Comparison of ENCODE assay signal across 23 cellular contexts in genomic region chr7:35969055-35969454, GRCh38.
DNase-seq lines count a peak whose midpoint lies in the region; ATAC-seq and TF ChIP-seq lines count a peak whose summit lies in the region.
"Had no signal": no experiment of that assay in that cellular context is flagged by ENCODE, and none has a peak within 500 bp of the region (broad histone marks: within the 10 kb centered on the region; RNA-seq: fewer than 3 reads in every experiment).

No MANE protein-coding gene starts in this region.

- POLR2A ChIA-PET in SK-N-SH (lab: Yijun Ruan, JAX) (no interaction called here), PC-3 (lab: Charles Lee; ENCODE audit: unreplicated experiment) (no interaction called here)

- H3K9me2 ChIP-seq in SK-N-SH (no peaks in the 10 kb centered on the region; the same call in 1 of the 2 replicates), Loucy (replicated peaks; ENCODE audit: low read depth, low read length) (no peaks in the 10 kb centered on the region), PC-3 (replicated peaks; ENCODE audit: low read length) (no peaks in the 10 kb centered on the region)

- H3K4me3 ChIP-seq in SK-N-SH (ENCODE audit: low read depth in 2 of 2, low read length in 1 of 2) (no peak overlapping the region), Loucy (ENCODE audit: low read length, poor library complexity, severe bottlenecking) (no peak overlapping the region), left lung (no peak overlapping the region), upper lobe of left lung (no peak overlapping the region), vagina (no peak overlapping the region), PC-3 (ENCODE audit: low read length) (no peak overlapping the region)
- H3K4me3 ChIP-seq: GM23338, HAP-1 had no signal

- no peak for TF ChIP-seq RAD21 in SK-N-SH (IDR thresholded peaks at IDR 0.05; ENCODE audit: low read length)

- H3F3A ChIP-seq in SK-N-SH (replicated peaks; ENCODE audit: insufficient read depth) = no peaks in the 10 kb centered on the region
- no peaks in the 10 kb centered on the region for H3F3A ChIP-seq in Loucy (ENCODE audit: low read depth)
- H3F3A ChIP-seq in PC-3 (ENCODE audit: low read length, unreplicated experiment) = no peaks in the 10 kb centered on the region

- TF ChIP-seq POLR2A in upper lobe of left lung (IDR thresholded peaks at IDR 0.05) = no peak
- TF ChIP-seq POLR2A in vagina (IDR thresholded peaks at IDR 0.05) = no peak

- H3K4me1 ChIP-seq in SK-N-SH (ENCODE audit: control insufficient read depth in 1 of 2, insufficient read depth in 2 of 2, low read depth in 1 of 2, low read length in 1 of 2) (peaks cover 0 to 15% of the 10 kb centered on the region in 2 experiments; a peak in 2 of 4 replicates), Loucy (ENCODE audit: insufficient read depth, low read length, poor library complexity, severe bottlenecking) (no peaks in the 10 kb centered on the region), left lung (peaks cover 0 to 6% of the 10 kb centered on the region in 2 donors), upper lobe of left lung (peaks cover 0 to 9% (median 2%) of the 10 kb centered on the region in 4 donors), vagina (no peaks in the 10 kb centered on the region), PC-3 (ENCODE audit: insufficient read depth, low read length) (no peaks in the 10 kb centered on the region)
- H3K4me1 ChIP-seq: HAP-1 had no signal

- 91% methylated on average over 10 of the region's 10 CpGs for WGBS in SK-N-SH (ENCODE audit: low lambda C conversion rate)
- 45 to 67% methylated on average over 9 to 10 of the region's 10 CpGs for WGBS in upper lobe of left lung, 2 donors

- peak; percentile 23 for DNase-seq in SK-N-SH
- no peak for DNase-seq in left lung
- DNase-seq in upper lobe of left lung = peak; percentile 30 to 45
- DNase-seq in vagina (ENCODE audit: extremely low spot score in 2 of 2) = no peak
- DNase-seq in PC-3 = no peak
- DNase-seq in globus pallidus (ENCODE audit: low spot score) = no peak
- DNase-seq: 8988T, Calu3, DMS153, HFFc6, NCI-H1092, NCI-H1436 treated with DMSO at 0.1 percent for 48 hours, NCI-H187 treated with DMSO at 0.1 percent for 48 hours, NCI-H2107, NCI-H2227 treated with DMSO at 0.1 percent for 48 hours, NCI-H526 treated with DMSO at 0.1 percent for 48 hours, SHP77 had no signal

- H4K20me1 ChIP-seq in SK-N-SH (ENCODE audit: insufficient read depth) (no peaks in the 10 kb centered on the region), Loucy (ENCODE audit: insufficient read depth, low read length, poor library complexity, severe bottlenecking) (no peaks in the 10 kb centered on the region), PC-3 (ENCODE audit: low read length) (no peaks in the 10 kb centered on the region)

- BruUV-seq in PC-3 (replicated peaks; lab: Mats Ljungman, UMichigan) = no TSS peak

- no peaks in the 10 kb centered on the region for H3K79me2 ChIP-seq in SK-N-SH (ENCODE audit: insufficient read depth)
- H3K79me2 ChIP-seq in Loucy (ENCODE audit: insufficient read depth, low read length) = no peaks in the 10 kb centered on the region
- no peaks in the 10 kb centered on the region for H3K79me2 ChIP-seq in PC-3 (ENCODE audit: low read length)

- ATAC-seq in SK-N-SH treated with all-trans-retinoic acid at 6 μM for 48 hours (no peak; the same call in 2 of the 3 replicates), left lung (peak; percentile 95), upper lobe of left lung (ENCODE audit: low FRiP score in 2 of 2) (peak in 1 of 2 donors; percentile 72), PC-3 (no peak)

- H3K27ac ChIP-seq in SK-N-SH (ENCODE audit: low read depth in 2 of 2, low read length in 1 of 2) = no peak overlapping the region
- no peak overlapping the region for H3K27ac ChIP-seq in left lung
- H3K27ac ChIP-seq in upper lobe of left lung = no peak overlapping the region
- no peak overlapping the region for H3K27ac ChIP-seq in vagina
- H3K27ac ChIP-seq in PC-3 (ENCODE audit: low read length) = no peak overlapping the region
- H3K27ac ChIP-seq: HL-60, RWPE1 had no signal

- H3K9me3 ChIP-seq in SK-N-SH (no peaks in the 10 kb centered on the region), Loucy (ENCODE audit: insufficient read depth, low read depth, low read length) (no peaks in the 10 kb centered on the region), left lung (no peaks in the 10 kb centered on the region), upper lobe of left lung (no peaks in the 10 kb centered on the region), vagina (no peaks in the 10 kb centered on the region), PC-3 (ENCODE audit: low read length) (no peaks in the 10 kb centered on the region)
- H3K9me3 ChIP-seq: HAP-1 had no signal

- CTCF ChIA-PET in SK-N-SH (lab: Yijun Ruan, JAX) (interaction anchor here (0.6 to 14.1 kb wide), 6 partner anchors 53 to 1255 kb away, joined by 3 to 185 read pairs (median 3); no protein-coding TSS in a partner anchor), PC-3 (lab: Charles Lee) (no interaction called here)

- intact Hi-C loops in left lung (cut with DNase I) (no loop called here), vagina (cut with DNase I) (no loop called here), PC-3 (cut with micrococcal nuclease) (no loop called here)

- TF ChIP-seq EP300 in SK-N-SH (IDR thresholded peaks at IDR 0.05; ENCODE audit: borderline replicate concordance in 1 of 2, low read depth in 1 of 2, low read length in 1 of 2) (no peak), upper lobe of left lung (IDR thresholded peaks at IDR 0.05) (no peak)

- H2AFZ ChIP-seq in SK-N-SH (ENCODE audit: low read depth) (no peak overlapping the region; the same call in 1 of the 2 replicates), Loucy (ENCODE audit: low read length) (0 out of 2 replicates have a peak overlapping the region, but pooled peaks have one; percentile 7), PC-3 (ENCODE audit: low read length) (no peak overlapping the region)
- H2AFZ ChIP-seq: GM23338 had no signal

- TF ChIP-seq CTCF in SK-N-SH (IDR thresholded peaks at IDR 0.05) (no peak), Loucy (conservative IDR thresholded peaks at IDR 0.05; ENCODE audit: low read length) (no peak), left lung (IDR thresholded peaks at IDR 0.05) (no peak), upper lobe of left lung (IDR thresholded peaks at IDR 0.05) (no peak), vagina (IDR thresholded peaks at IDR 0.05) (no peak), PC-3 (conservative IDR thresholded peaks at IDR 0.05; ENCODE audit: low read depth, low read length) (no peak)

- H3K36me3 ChIP-seq in SK-N-SH (replicated peaks in 1 of 2; ENCODE audit: control insufficient read depth in 1 of 2, insufficient read depth in 2 of 2, low read length in 1 of 2) (no peaks in the 10 kb centered on the region), Loucy (ENCODE audit: insufficient read depth, low read length) (no peaks in the 10 kb centered on the region), left lung (no peaks in the 10 kb centered on the region), upper lobe of left lung (no peaks in the 10 kb centered on the region), vagina (no peaks in the 10 kb centered on the region), PC-3 (ENCODE audit: low read depth, low read length) (no peaks in the 10 kb centered on the region)
- H3K36me3 ChIP-seq: HAP-1 had no signal

- no peaks in the 10 kb centered on the region for H3K27me3 ChIP-seq in SK-N-SH (ENCODE audit: insufficient read depth)
- no peaks in the 10 kb centered on the region for H3K27me3 ChIP-seq in Loucy (ENCODE audit: insufficient read depth, low read length, poor library complexity, severe bottlenecking)
- H3K27me3 ChIP-seq in left lung = peaks cover 5 to 50% of the 10 kb centered on the region in 2 donors
- H3K27me3 ChIP-seq in upper lobe of left lung = peaks cover 0 to 3% (median 0%) of the 10 kb centered on the region in 4 donors
- H3K27me3 ChIP-seq in vagina = no peaks in the 10 kb centered on the region
- no peaks in the 10 kb centered on the region for H3K27me3 ChIP-seq in PC-3 (ENCODE audit: low read length)

- H3K9ac ChIP-seq in SK-N-SH (no peak overlapping the region), Loucy (ENCODE audit: low read depth, low read length, poor library complexity, severe bottlenecking) (no peak overlapping the region), PC-3 (ENCODE audit: low read length) (no peak overlapping the region)

- no peak overlapping the region for H3K4me2 ChIP-seq in SK-N-SH
- no peak overlapping the region for H3K4me2 ChIP-seq in Loucy (ENCODE audit: low read depth, low read length, poor library complexity, severe bottlenecking)
- no peak overlapping the region for H3K4me2 ChIP-seq in PC-3 (ENCODE audit: low read length)
- H3K4me2 ChIP-seq: GM23338 had no signal

TF ChIP-seq in SK-N-SH, 30 proteins besides CTCF, POLR2A, EP300 and RAD21 (continues in another document):
- no peak for TF ChIP-seq TCF12 (IDR thresholded peaks at IDR 0.05)
- TF ChIP-seq ZBTB33 (IDR thresholded peaks at IDR 0.05; ENCODE audit: borderline replicate concordance, low read depth) = no peak

TF ChIP-seq in SK-N-SH treated with all-trans-retinoic acid at 6 μM for 48 hours, 23 proteins besides CTCF, POLR2A, EP300 and RAD21:
- TF ChIP-seq ZFP3 (CRISPR knock-in tag; IDR thresholded peaks at IDR 0.05) = no peak
- TF ChIP-seq ZNF8 (CRISPR knock-in tag; IDR thresholded peaks at IDR 0.05) = no peak

Comparison
In these comparisons a context has a peak if more than half of its experiments do, and no peak if none do; other contexts are left out.
1. DNase-seq: peak in SK-N-SH (single experiment) and upper lobe of left lung (2 of 2); none in left lung (0 of 2), vagina (0 of 2), PC-3 (single experiment) and globus pallidus (single experiment).